Comparison of ENCODE assay signal across 14 cellular contexts in genomic region chr16:3259097-3259496, GRCh38. TPM values are rescaled to one million over a fixed set of nuclear protein-coding genes. Genes with fewer than 3 reads are reported as not detected.
DNase-seq lines count a peak whose midpoint lies in the region; ATAC-seq and TF ChIP-seq lines count a peak whose summit lies in the region.
"Had no signal": no experiment of that assay in that cellular context is flagged by ENCODE, and none has a peak within 500 bp of the region (broad histone marks: within the 10 kb centered on the region; RNA-seq: fewer than 3 reads in every experiment).

No MANE protein-coding gene starts in this region.

- intact Hi-C loops in head of caudate nucleus (cut with DNase I) (no loop called here), gastrocnemius medialis (cut with DNase I; ENCODE audit: low total_unique reads) (no loop called here), dorsolateral prefrontal cortex (cut with DNase I) (no loop called here)

- H3K27me3 Mint-ChIP-seq in immature natural killer cell (ENCODE audit: low read depth in 3 of 3): peaks cover 5 to 10% (median 7%) of the 10 kb centered on the region in 3 donors
- H3K27me3 Mint-ChIP-seq: activated CD4-positive, alpha-beta T cell treated with anti-CD3 and anti-CD28 coated beads, Interleukin-2, amount 10 ng/mL, durations not matched to agents 24 days and 14 days; activated T-helper 17 cell treated with anti-CD3 and anti-CD28 coated beads, Interleukin-2, amount 50 U/mL, for 72 hours had no signal

- in situ Hi-C loops in gastrocnemius medialis (cut with MboI; ENCODE audit: low sequenced_read_pairs in 4 of 4): no loop called here

- H3K27ac ChIP-seq in gastrocnemius medialis: no peak overlapping the region
- peak overlapping the region in 2 of 59 donors; percentile 11 to 21 for H3K27ac ChIP-seq in dorsolateral prefrontal cortex

- ATAC-seq in gastrocnemius medialis: peak in 1 of 2 donors; percentile 14
- ATAC-seq: activated T-helper 17 cell treated with anti-CD3 and anti-CD28 coated beads, Interleukin-2, amount 50 U/mL, for 72 hours; mucosa of descending colon; T-cell had no signal

- H3K36me3 Mint-ChIP-seq in immature natural killer cell: no peaks in the 10 kb centered on the region
- H3K36me3 Mint-ChIP-seq: T-cell had no signal

- no peaks in the 10 kb centered on the region for H3K9me3 ChIP-seq in gastrocnemius medialis
- H3K9me3 ChIP-seq: mucosa of descending colon had no signal

- H3K27me3 ChIP-seq in gastrocnemius medialis: peaks cover 0 to 10% (median 7%) of the 10 kb centered on the region in 3 donors
- peaks cover 0 to 19% (median 0%) of the 10 kb centered on the region in 45 donors for H3K27me3 ChIP-seq in dorsolateral prefrontal cortex

- no peak for TF ChIP-seq POLR2A in gastrocnemius medialis (IDR thresholded peaks at IDR 0.05)

- DNase-seq in GM04503 (ENCODE audit: low read depth) (peak; percentile 21), OCI-M1 (lab: John Stamatoyannopoulos, UW) (peak; percentile 21), head of caudate nucleus (peak in 22 of 42 donors; percentile 6 to 59 (median 31)), gastrocnemius medialis (peak; percentile 17 to 45), NCI-H69 (lab: John Stamatoyannopoulos, UW) (no peak), immature natural killer cell (no peak), KG1 (lab: John Stamatoyannopoulos, UW) (no peak), dorsolateral prefrontal cortex (no peak)
- DNase-seq: activated CD4-positive, alpha-beta T cell treated with anti-CD3 and anti-CD28 coated beads, Interleukin-2, amount 10 ng/mL, durations not matched to agents 24 days and 14 days; NCI-H1105 treated with DMSO at 0.1 percent for 48 hours; NCI-H526 treated with DMSO at 0.1 percent for 48 hours had no signal

- no peaks in the 10 kb centered on the region for H3K4me1 ChIP-seq in gastrocnemius medialis

- no peak overlapping the region for H3K4me3 ChIP-seq in gastrocnemius medialis
- H3K4me3 ChIP-seq in dorsolateral prefrontal cortex: no peak overlapping the region
- H3K4me3 ChIP-seq: mucosa of descending colon had no signal

- no peak overlapping the region for H3K4me3 Mint-ChIP-seq in immature natural killer cell
- H3K4me3 Mint-ChIP-seq: activated CD4-positive, alpha-beta T cell treated with anti-CD3 and anti-CD28 coated beads, Interleukin-2, amount 10 ng/mL, durations not matched to agents 24 days and 14 days; activated T-helper 17 cell treated with anti-CD3 and anti-CD28 coated beads, Interleukin-2, amount 50 U/mL, for 72 hours; T-cell had no signal

- H3K4me1 Mint-ChIP-seq in immature natural killer cell: peaks cover 19 to 24% of the 10 kb centered on the region in 2 donors

- TF ChIP-seq CTCF in gastrocnemius medialis (IDR thresholded peaks at IDR 0.05 in 4 of 5, conservative IDR thresholded peaks at IDR 0.05 in 1 of 5) (no peak), dorsolateral prefrontal cortex (IDR thresholded peaks at IDR 0.05 in 54 of 56, conservative IDR thresholded peaks at IDR 0.05 in 2 of 56; ENCODE audit: low read depth in 1 of 56, partially characterized antibody in 56 of 56) (no peak)

- H3K9me3 Mint-ChIP-seq in immature natural killer cell: no peaks in the 10 kb centered on the region
- H3K9me3 Mint-ChIP-seq: activated T-helper 17 cell treated with anti-CD3 and anti-CD28 coated beads, Interleukin-2, amount 50 U/mL, for 72 hours; T-cell had no signal

- peak overlapping the region in 1 of 6 donors; percentile 37 for H3K27ac Mint-ChIP-seq in immature natural killer cell
- H3K27ac Mint-ChIP-seq: activated CD4-positive, alpha-beta T cell treated with anti-CD3 and anti-CD28 coated beads, Interleukin-2, amount 10 ng/mL, durations not matched to agents 24 days and 14 days; activated T-helper 17 cell treated with anti-CD3 and anti-CD28 coated beads, Interleukin-2, amount 50 U/mL, for 72 hours; T-cell had no signal

- no peaks in the 10 kb centered on the region for H3K36me3 ChIP-seq in gastrocnemius medialis

RNA-seq across cellular contexts. Expression of gene MEFV, which starts 2.7 kb away (rescaled TPM):
- total RNA-seq in gastrocnemius medialis: 1 to 10 TPM in 1 of 4 donors, under 1 TPM in 3; 0.32 to 1.2 (median 0.76) TPM
- under 1 TPM in 2 of 3 donors, not detected in 1; 0.32 to 0.46 TPM for polyA plus RNA-seq in immature natural killer cell
- 1 to 10 TPM in 64 of 120 experiments, under 1 TPM in 56; 0.36 to 3.6 (median 1.1) TPM for total RNA-seq in dorsolateral prefrontal cortex
- total RNA-seq: activated CD4-positive, alpha-beta T cell treated with anti-CD3 and anti-CD28 coated beads, Interleukin-2, amount 10 ng/mL, durations not matched to agents 24 days and 14 days had no signal

RNA-seq across cellular contexts. Expression of gene ZNF200, which starts 24.1 kb away (rescaled TPM):
- total RNA-seq in gastrocnemius medialis (1 to 10 TPM in 3 of 4 donors, under 1 TPM in 1; 0.49 to 3.2 (median 2.2) TPM), dorsolateral prefrontal cortex (10 to 100 TPM in 30 of 120 experiments, 1 to 10 TPM in 90; 3.7 to 13.3 (median 8.7) TPM)
- polyA plus RNA-seq in immature natural killer cell: 10 to 100 TPM in 1 of 3 donors, 1 to 10 TPM in 2; 6.2 to 14.5 (median 9.8) TPM

RNA-seq across cellular contexts. Expression of gene ZNF263, which starts 24.2 kb away (rescaled TPM):
- 10 to 100 TPM; 13.5 to 18.5 (median 15.5) TPM for total RNA-seq in gastrocnemius medialis
- polyA plus RNA-seq in immature natural killer cell: 10 to 100 TPM; 38.2 to 51.0 (median 42.9) TPM
- 10 to 100 TPM; 20.2 to 37.2 (median 28.3) TPM for total RNA-seq in dorsolateral prefrontal cortex

RNA-seq across cellular contexts. Expression of gene TIGD7, which starts 46.1 kb away (rescaled TPM):
- 1 to 10 TPM; 2.5 to 8.1 (median 4.4) TPM for total RNA-seq in gastrocnemius medialis
- polyA plus RNA-seq in immature natural killer cell: 1 to 10 TPM; 2.9 to 4.6 (median 3.9) TPM
- 10 to 100 TPM in 94 of 120 experiments, 1 to 10 TPM in 26; 7.4 to 20.6 (median 12.1) TPM for total RNA-seq in dorsolateral prefrontal cortex

RNA-seq across cellular contexts. Expression of gene ZNF75A, which starts 46.2 kb away (rescaled TPM):
- total RNA-seq in gastrocnemius medialis (10 to 100 TPM in 3 of 4 donors, 1 to 10 TPM in 1; 5.5 to 13.2 (median 12.5) TPM), dorsolateral prefrontal cortex (10 to 100 TPM; 22.2 to 53.5 (median 37.5) TPM)
- 10 to 100 TPM; 10.8 to 24.9 (median 20.2) TPM for polyA plus RNA-seq in immature natural killer cell

Comparison
In these comparisons a context has a peak if more than half of its experiments do, and no peak if none do; other contexts are left out.
1. DNase-seq: peak in GM04503 (single experiment), OCI-M1 (single experiment), head of caudate nucleus (22 of 42) and gastrocnemius medialis (2 of 2); none in NCI-H69 (single experiment), immature natural killer cell (0 of 3), KG1 (single experiment) and dorsolateral prefrontal cortex (0 of 10).